In the genomic region with DNA sequence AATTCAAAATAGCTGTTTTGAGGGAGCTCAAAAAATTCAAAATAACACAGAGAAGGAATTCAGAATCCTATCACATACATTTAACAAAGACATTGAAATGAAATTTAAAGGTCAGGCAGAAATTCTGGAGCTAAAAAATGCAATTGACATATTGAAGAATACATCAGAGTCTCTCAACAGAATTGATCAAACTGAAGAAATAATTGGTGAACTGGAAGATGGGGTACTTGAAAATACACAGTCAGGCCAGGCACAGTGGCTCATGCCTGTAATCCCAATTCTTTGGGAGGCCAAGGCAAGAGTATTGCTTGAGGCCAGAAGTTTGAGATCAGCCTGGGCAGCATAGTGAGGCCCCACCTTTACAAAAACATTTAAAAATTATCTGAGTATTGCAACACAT, we compare ENCODE assay signal across 9 cellular contexts.
"Had no signal": no experiment of that assay in that cellular context is flagged by ENCODE, and none has a peak within 500 bp of the region (broad histone marks: within the 10 kb centered on the region; RNA-seq: fewer than 3 reads in every experiment).

No MANE protein-coding gene starts in this region.

- H3K4me2 ChIP-seq: KMS-11 had no signal

- H3K4me3 ChIP-seq: GM23248, HAP-1 had no signal

- H3K27ac ChIP-seq: GM23248, KMS-11 had no signal

- H3K36me3 ChIP-seq: HAP-1 had no signal

- H2AFZ ChIP-seq: GM23248 had no signal

- DNase-seq: GM23248, GOT3, H7, HFFc6, IMR-90, KBM-7 had no signal

- H3K4me1 ChIP-seq: HAP-1 had no signal

- H3K9ac ChIP-seq: GM23248, KMS-11 had no signal

- ATAC-seq: HCT116 had no signal
